ENCODE assay signal across 1 cellular context in genomic region chr16:10808850-10809249, GRCh38.
TF ChIP-seq lines count a peak whose summit lies in the region.

No MANE protein-coding gene starts in this region.

TF ChIP-seq in HepG2, 621 proteins besides CTCF, POLR2A, EP300 and RAD21 (continued from another document):
- TF ChIP-seq, protein P1, sequence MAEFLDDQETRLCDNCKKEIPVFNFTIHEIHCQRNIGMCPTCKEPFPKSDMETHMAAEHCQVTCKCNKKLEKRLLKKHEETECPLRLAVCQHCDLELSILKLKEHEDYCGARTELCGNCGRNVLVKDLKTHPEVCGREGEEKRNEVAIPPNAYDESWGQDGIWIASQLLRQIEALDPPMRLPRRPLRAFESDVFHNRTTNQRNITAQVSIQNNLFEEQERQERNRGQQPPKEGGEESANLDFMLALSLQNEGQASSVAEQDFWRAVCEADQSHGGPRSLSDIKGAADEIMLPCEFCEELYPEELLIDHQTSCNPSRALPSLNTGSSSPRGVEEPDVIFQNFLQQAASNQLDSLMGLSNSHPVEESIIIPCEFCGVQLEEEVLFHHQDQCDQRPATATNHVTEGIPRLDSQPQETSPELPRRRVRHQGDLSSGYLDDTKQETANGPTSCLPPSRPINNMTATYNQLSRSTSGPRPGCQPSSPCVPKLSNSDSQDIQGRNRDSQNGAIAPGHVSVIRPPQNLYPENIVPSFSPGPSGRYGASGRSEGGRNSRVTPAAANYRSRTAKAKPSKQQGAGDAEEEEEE (CRISPR knock-in tag; IDR thresholded peaks at IDR 0.05; ENCODE audit: borderline replicate concordance) = no peak
- TF ChIP-seq HNF1B (CRISPR knock-in tag; IDR thresholded peaks at IDR 0.05) = no peak
- TF ChIP-seq HCFC1 (IDR thresholded peaks at IDR 0.05; ENCODE audit: low read depth, low read length) = 0 out of 2 replicates have a peak, but pooled peaks have one; percentile 7
- no peak for TF ChIP-seq ZMYM4 (CRISPR knock-in tag; IDR thresholded peaks at IDR 0.05)
- TF ChIP-seq ZNF629 (CRISPR knock-in tag; conservative IDR thresholded peaks at IDR 0.05) = peak; percentile 27; the same call in 1 of the 2 replicates
- TF ChIP-seq PAXIP1 (CRISPR knock-in tag; conservative IDR thresholded peaks at IDR 0.05) = no peak
- TF ChIP-seq NR2F6 (IDR thresholded peaks at IDR 0.05) = no peak
- no peak for TF ChIP-seq NR2F6 (CRISPR knock-in tag; IDR thresholded peaks at IDR 0.05)
- TF ChIP-seq ZNF770 (CRISPR knock-in tag; IDR thresholded peaks at IDR 0.05) = 0 out of 2 replicates have a peak, but pooled peaks have one; percentile 4
TF ChIP-seq in HepG2: peak in this region for 3.
